In the genomic region with DNA sequence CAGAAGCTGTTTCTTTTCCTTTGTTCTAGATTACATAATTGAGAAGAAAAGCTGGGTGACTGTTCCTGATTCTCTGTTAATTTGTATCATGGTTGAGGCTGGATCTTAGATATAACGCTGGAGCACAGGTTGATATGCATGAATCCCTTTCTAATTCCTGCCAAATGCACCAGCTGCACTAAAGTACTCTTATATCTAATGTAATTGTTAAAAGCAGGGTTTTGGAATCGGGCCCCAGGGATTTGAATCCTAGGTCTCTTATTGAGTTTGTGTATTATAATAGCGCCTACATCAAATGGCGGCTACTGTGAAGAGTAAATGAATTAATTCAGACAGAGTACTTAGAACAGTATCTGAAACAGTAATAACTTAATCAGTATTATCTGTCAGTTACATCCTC, we compare ENCODE assay signal across 18 cellular contexts.
DNase-seq lines count a peak whose midpoint lies in the region; ATAC-seq lines count a peak whose summit lies in the region.
"Had no signal": no experiment of that assay in that cellular context is flagged by ENCODE, and none has a peak within 500 bp of the region (broad histone marks: within the 10 kb centered on the region; RNA-seq: fewer than 3 reads in every experiment).

No MANE protein-coding gene starts in this region.

- H3K27me3 Mint-ChIP-seq in activated CD8-positive, alpha-beta memory T cell treated with anti-CD3 and anti-CD28 coated beads, Interleukin-2, amount 10 ng/mL, durations not matched to agents 7 days and 5 days, result no peaks in the 10 kb centered on the region
- H3K27me3 Mint-ChIP-seq: CD4-positive, CD25-positive, alpha-beta regulatory T cell; T-helper 17 cell had no signal

- no peaks in the 10 kb centered on the region for H3K36me3 Mint-ChIP-seq in activated CD8-positive, alpha-beta memory T cell treated with anti-CD3 and anti-CD28 coated beads, Interleukin-2, amount 10 ng/mL, durations not matched to agents 7 days and 5 days
- H3K36me3 Mint-ChIP-seq: CD4-positive, CD25-positive, alpha-beta regulatory T cell had no signal

- CTCF ChIA-PET in activated CD8-positive, alpha-beta memory T cell treated with anti-CD3 and anti-CD28 coated beads, Interleukin-2, amount 10 ng/mL, durations not matched to agents 7 days and 5 days (lab: Charles Lee), result no interaction called here

- no peak overlapping the region for H3K27ac Mint-ChIP-seq in activated CD8-positive, alpha-beta memory T cell treated with anti-CD3 and anti-CD28 coated beads, Interleukin-2, amount 10 ng/mL, durations not matched to agents 7 days and 5 days
- H3K27ac Mint-ChIP-seq: CD4-positive, CD25-positive, alpha-beta regulatory T cell; HFFc6; T-helper 17 cell had no signal

- no peak overlapping the region for H3K4me3 Mint-ChIP-seq in activated CD8-positive, alpha-beta memory T cell treated with anti-CD3 and anti-CD28 coated beads, Interleukin-2, amount 10 ng/mL, durations not matched to agents 7 days and 5 days
- H3K4me3 Mint-ChIP-seq: CD4-positive, CD25-positive, alpha-beta regulatory T cell; HFFc6; T-helper 17 cell had no signal

- peaks cover 3% of the 10 kb centered on the region for H3K9me3 Mint-ChIP-seq in activated CD8-positive, alpha-beta memory T cell treated with anti-CD3 and anti-CD28 coated beads, Interleukin-2, amount 10 ng/mL, durations not matched to agents 7 days and 5 days (ENCODE audit: low read depth)
- H3K9me3 Mint-ChIP-seq: HFFc6 had no signal

- DNase-seq in DMS153 (lab: John Stamatoyannopoulos, UW) (peak; percentile 53), NCI-H1105 treated with DMSO at 0.1 percent for 48 hours (lab: John Stamatoyannopoulos, UW) (peak; percentile 84), NCI-H2107 (lab: John Stamatoyannopoulos, UW) (peak; percentile 79), NCI-H82 (lab: John Stamatoyannopoulos, UW) (peak; percentile 77), islet precursor cell (no peak), medulla oblongata (ENCODE audit: extremely low spot score) (no peak), midbrain (lab: John Stamatoyannopoulos, UW) (no peak)
- DNase-seq in activated CD8-positive, alpha-beta memory T cell treated with anti-CD3 and anti-CD28 coated beads, Interleukin-2, amount 10 ng/mL, durations not matched to agents 7 days and 5 days, result no peak
- DNase-seq: Caco-2; CD4-positive, CD25-positive, alpha-beta regulatory T cell; GDM1; HFFc6; KBM-7; NCI-H1930; NCI-H510A; RPMI8226; T-helper 17 cell had no signal

- no peak for ATAC-seq in activated CD8-positive, alpha-beta memory T cell treated with anti-CD3 and anti-CD28 coated beads, Interleukin-2, amount 10 ng/mL, durations not matched to agents 7 days and 5 days
- ATAC-seq: GM12878, T-helper 17 cell had no signal

- no peaks in the 10 kb centered on the region for H3K4me1 Mint-ChIP-seq in activated CD8-positive, alpha-beta memory T cell treated with anti-CD3 and anti-CD28 coated beads, Interleukin-2, amount 10 ng/mL, durations not matched to agents 7 days and 5 days
- H3K4me1 Mint-ChIP-seq: CD4-positive, CD25-positive, alpha-beta regulatory T cell; T-helper 17 cell had no signal

Comparison
In these comparisons a context has a peak if more than half of its experiments do, and no peak if none do; other contexts are left out.
1. DNase-seq: peak in DMS153 (single experiment), NCI-H1105 treated with DMSO at 0.1 percent for 48 hours (single experiment), NCI-H2107 (single experiment) and NCI-H82 (single experiment); none in islet precursor cell (single experiment), medulla oblongata (single experiment), activated CD8-positive, alpha-beta memory T cell treated with anti-CD3 and anti-CD28 coated beads, Interleukin-2, amount 10 ng/mL, durations not matched to agents 7 days and 5 days (single experiment) and midbrain (single experiment).